ENCODE assay signal across 8 cellular contexts in genomic region chr16:87318158-87318644, GRCh38. TPM values are rescaled to one million over a fixed set of nuclear protein-coding genes. Genes with fewer than 3 reads are reported as not detected.
DNase-seq lines count a peak whose midpoint lies in the region; ATAC-seq, FAIRE-seq and TF ChIP-seq lines count a peak whose summit lies in the region.

No MANE protein-coding gene starts in this region.

- H4K20me1 ChIP-seq in K562 (replicated peaks; ENCODE audit: control insufficient read depth, insufficient read depth, low read length), result no peaks in the 10 kb centered on the region

- H3K27me3 Mint-ChIP-seq in HFFc6 (ENCODE audit: insufficient read depth), result peaks cover 7% of the 10 kb centered on the region

- no peak for TF ChIP-seq RAD21 in K562 (CRISPR knock-in tag; conservative IDR thresholded peaks at IDR 0.05 in 1 of 2, IDR thresholded peaks at IDR 0.05 in 1 of 2)

- H3K27ac ChIP-seq in A673 (ENCODE audit: low read depth, low read length, poor library complexity, severe bottlenecking), result peak overlapping the region; percentile 94
- peak overlapping the region; percentile 93 for H3K27ac ChIP-seq in K562 (ENCODE audit: extremely low read depth, low read depth, low read length)

- TF ChIP-seq CTCF in A673 (conservative IDR thresholded peaks at IDR 0.05; ENCODE audit: low read depth, low read length) (no peak), HFFc6 (IDR thresholded peaks at IDR 0.05) (no peak), K562 (IDR thresholded peaks at IDR 0.05 in 2 of 3, conservative IDR thresholded peaks at IDR 0.05 in 1 of 3; ENCODE audit: insufficient read depth in 2 of 3, low read depth in 1 of 3, low read length in 3 of 3) (no peak), GM20000 (IDR thresholded peaks at IDR 0.05; ENCODE audit: extremely low read depth, missing control alignments) (no peak)

- CTCF ChIA-PET in A673 (lab: Charles Lee) (interaction anchor here (0.7 kb wide), 1 partner anchor 20 kb away, joined by 4 read pairs; no protein-coding TSS in a partner anchor), K562 (lab: Yijun Ruan, JAX; ENCODE audit: low intra/inter-chr PET ratio) (no interaction called here)

- peak overlapping the region; percentile 98 for H3K27ac Mint-ChIP-seq in HFFc6

- H3K27me3 ChIP-seq in A673 (replicated peaks; ENCODE audit: insufficient read depth, low read depth, low read length, poor library complexity), result no peaks in the 10 kb centered on the region
- no peaks in the 10 kb centered on the region for H3K27me3 ChIP-seq in K562 (ENCODE audit: control insufficient read depth in 2 of 2, insufficient read depth in 2 of 2, low read length in 2 of 2)

- H3K9me3 ChIP-seq in A673 (ENCODE audit: low read depth, low read length, poor library complexity, severe bottlenecking) (no peaks in the 10 kb centered on the region), K562 (replicated peaks; ENCODE audit: control insufficient read depth, insufficient read depth, low read depth, low read length) (no peaks in the 10 kb centered on the region)

- no peak for TF ChIP-seq EP300 in K562 (IDR thresholded peaks at IDR 0.05; ENCODE audit: low read length)

- H3K79me2 ChIP-seq in K562 (ENCODE audit: control insufficient read depth, insufficient read depth, low read length), result peaks cover 22% of the 10 kb centered on the region

- H3K4me1 Mint-ChIP-seq in HFFc6 (ENCODE audit: low read depth), result peaks cover 25% of the 10 kb centered on the region

- peak overlapping the region; percentile 99 for H3K4me2 ChIP-seq in K562 (ENCODE audit: insufficient read depth, low read length)

- peaks cover 6% of the 10 kb centered on the region for H3K4me1 ChIP-seq in A673 (ENCODE audit: insufficient read depth, low read length, poor library complexity, severe bottlenecking)
- peaks cover 13 to 17% of the 10 kb centered on the region in 2 experiments for H3K4me1 ChIP-seq in K562 (replicated peaks in 1 of 2; ENCODE audit: control insufficient read depth in 2 of 2, insufficient read depth in 2 of 2, low read length in 2 of 2)

- POLR2A ChIA-PET in A673 (lab: Charles Lee; ENCODE audit: low non-redundant PET), result interaction anchor here (0.7 kb wide), 1 partner anchor 742 kb away, joined by 5 read pairs; no protein-coding TSS in a partner anchor
- POLR2A ChIA-PET in K562 (lab: Yijun Ruan, JAX), result interaction anchor here (0.7 to 5.2 kb wide), 14 partner anchors 8 to 103 kb away, joined by 3 to 42 read pairs (median 4); partner anchors contain the start of gene FBXO31

- H3K36me3 Mint-ChIP-seq in HFFc6 (ENCODE audit: low read depth), result peaks cover 14% of the 10 kb centered on the region

- peak overlapping the region; percentile 95 for H3K4me3 ChIP-seq in A673 (ENCODE audit: low read depth, low read length, poor library complexity, severe bottlenecking)
- peak overlapping the region; percentile 79 for H3K4me3 ChIP-seq in K562

- BruUV-seq in A673 (replicated peaks; lab: Mats Ljungman, UMichigan) (TSS peak; percentile 78), K562 (replicated peaks; lab: Mats Ljungman, UMichigan) (no TSS peak)

- intact Hi-C loops in A673 (cut with micrococcal nuclease; ENCODE audit: unreplicated experiment), result no loop called here
- intact Hi-C loops in K562 (cut with micrococcal nuclease), result no loop called here

- DNase-seq in A673 (ENCODE audit: low spot score) (no peak), HFFc6 (no peak), K562 (ENCODE audit: extremely low read depth in 1 of 4, low spot score in 3 of 4) (peak in 3 of 4 experiments; percentile 25 to 34 (median 30)), lung microvascular endothelial cell (ENCODE audit: low read depth in 2 of 2) (peak; percentile 11 to 19), GM20000 (ENCODE audit: low spot score) (no peak), H54 (ENCODE audit: insufficient read length, low spot score) (no peak), amniotic stem cell (lab: John Stamatoyannopoulos, UW) (no peak)

- H3K9me3 Mint-ChIP-seq in HFFc6, result no peaks in the 10 kb centered on the region

- no peak overlapping the region for H2AFZ ChIP-seq in K562 (ENCODE audit: low read depth, low read length)

- FAIRE-seq in K562 (lab: Jason Lieb, UNC) (no peak), H54 (lab: Jason Lieb, UNC) (no peak)

- WGBS in K562 (ENCODE audit: insufficient coverage, low coverage, missing lambda C conversion rate), result 3% methylated on average over 9 of the region's 9 CpGs

- H3K9me1 ChIP-seq in K562 (ENCODE audit: control insufficient read depth, insufficient read depth, low read length), result peaks cover 1% of the 10 kb centered on the region

- ATAC-seq in K562 (peak; percentile 9), HG03439 (IDR thresholded peaks at IDR 0.05; ENCODE audit: unreplicated experiment) (no peak)

- TF ChIP-seq POLR2A in K562 (conservative IDR thresholded peaks at IDR 0.05), result no peak
- no peak for TF ChIP-seq POLR2A in H54 (IDR thresholded peaks at IDR 0.05; ENCODE audit: low read depth, low read length)

- peak overlapping the region; percentile 92 to 99 for H3K9ac ChIP-seq in K562 (ENCODE audit: insufficient read depth in 1 of 2, low read depth in 2 of 2, low read length in 2 of 2)

- H3K36me3 ChIP-seq in A673 (ENCODE audit: insufficient read depth, low read length, poor library complexity, severe bottlenecking) (no peaks in the 10 kb centered on the region), K562 (ENCODE audit: control insufficient read depth, insufficient read depth, low read length) (peaks cover 18% of the 10 kb centered on the region)

- peak overlapping the region; percentile 99 for H3K4me3 Mint-ChIP-seq in HFFc6

- in situ Hi-C loops in K562 (cut with MboI), result no loop called here

TF ChIP-seq in K562, 482 proteins besides CTCF, POLR2A, EP300 and RAD21 (continues in another document):
- peak in 1 of 2 experiments; percentile 27; a peak in 1 of 4 replicates for TF ChIP-seq MAZ (CRISPR knock-in tag; conservative IDR thresholded peaks at IDR 0.05 in 1 of 2, IDR thresholded peaks at IDR 0.05 in 1 of 2)
- TF ChIP-seq ETV5 (CRISPR knock-in tag; IDR thresholded peaks at IDR 0.05; ENCODE audit: low read depth), result 0 out of 2 replicates have a peak, but pooled peaks have one; percentile 25
- TF ChIP-seq MEIS2 (IDR thresholded peaks at IDR 0.05; ENCODE audit: partially characterized antibody), result peak; percentile 66
- TF ChIP-seq MNT (conservative IDR thresholded peaks at IDR 0.05), result no peak
- peak; percentile 39; the same call in 1 of the 2 replicates for TF ChIP-seq PKNOX1 (IDR thresholded peaks at IDR 0.05)
- no peak for TF ChIP-seq DLX4 (CRISPR knock-in tag; IDR thresholded peaks at IDR 0.05)
- peak; percentile 33 for TF ChIP-seq KDM5B (IDR thresholded peaks at IDR 0.05; ENCODE audit: insufficient replicate concordance, low read depth, low read length)
- peak; percentile 62 for TF ChIP-seq SP1 (CRISPR knock-in tag; IDR thresholded peaks at IDR 0.05)

RNA-seq across cellular contexts. Expression of gene C16orf95, which starts 1.0 kb away (rescaled TPM):
- total RNA-seq in A673 (2021) (5.1 and 8.9 TPM in 2 replicates), K562 (2014; rRNA removed) (9.3 and 13.9 TPM in 2 replicates), K562 (2014; rRNA removed; fragmentation: Illumina TruSeq; extraction: Trizol) (7.4 and 9.4 TPM in 2 replicates), K562 (2015; rRNA removed; fragmentation: Illumina TruSeq; extraction: Trizol) (9.6 and 10.1 TPM in 2 replicates), K562 (2021) (20.5 and 22.6 TPM in 2 replicates), lung microvascular endothelial cell (2.0 and 3.3 TPM in 2 replicates)
- total RNA-seq in HFFc6 (2021; fragmentation: NEBNext Ultra II Directional; extraction: Animal tissue kit (Norgen Biotek cat#: 25700)), result 10 to 100 TPM in 5 of 6 experiments, 1 to 10 TPM in 1; 8.5 to 15.0 (median 11.7) TPM
- 15.0 and 27.5 TPM in 2 replicates for total RNA-seq in K562 (2011; cell fraction: chromatin; rRNA removed; ENCODE audit: low replicate concordance)
- 20.7 and 23.5 TPM in 2 replicates for total RNA-seq in K562 (2011; cell fraction: nucleolus; rRNA removed)
- total RNA-seq in K562 (2011; cell fraction: nucleoplasm; rRNA removed), result 12.6 and 13.9 TPM in 2 replicates
- polyA plus RNA-seq in K562 (2011; rRNA removed) (6.5 and 11.0 TPM in 2 replicates), K562 (2014; fragmentation: Illumina TruSeq; extraction: Trizol) (5.9 and 7.2 TPM in 2 replicates), K562 (2014; fragmentation: Nextera tagmentation; extraction: Ambion mirVana) (10 to 100 TPM; 13.7 to 15.3 TPM), K562 (2014; rRNA removed) (8.5 TPM in 2 replicates)
- 7.6 and 13.1 TPM in 2 replicates for polyA plus RNA-seq in K562 (2011; cell fraction: cytosol; rRNA removed)
- 17.5 and 20.0 TPM in 2 replicates for polyA plus RNA-seq in K562 (2011; cell fraction: nucleus; rRNA removed)
- polyA plus RNA-seq in K562 (2012), result 23.2 and 31.2 TPM in 2 replicates
- 2.5 and 4.1 TPM in 2 replicates for polyA minus RNA-seq in K562 (2011; rRNA and poly(A)+ RNA removed)
- 4.9 and 6.0 TPM in 2 replicates for polyA minus RNA-seq in K562 (2011; cell fraction: cytosol; rRNA and poly(A)+ RNA removed)
- polyA minus RNA-seq in K562 (2011; cell fraction: nucleus; rRNA and poly(A)+ RNA removed), result 10.5 and 13.0 TPM in 2 replicates

Comparison
In these comparisons a context has a peak if more than half of its experiments do, and no peak if none do; other contexts are left out.
1. DNase-seq: peak in K562 (3 of 4) and lung microvascular endothelial cell (2 of 2); none in A673 (single experiment), HFFc6 (single experiment), GM20000 (single experiment), H54 (single experiment) and amniotic stem cell (single experiment).